Comparison of ENCODE assay signal across 8 cellular contexts in genomic region chr20:34579936-34580587, GRCh38. TPM values are rescaled to one million over a fixed set of nuclear protein-coding genes. Genes with fewer than 3 reads are reported as not detected.
DNase-seq lines count a peak whose midpoint lies in the region; ATAC-seq and FAIRE-seq lines count a peak whose summit lies in the region.

No MANE protein-coding gene starts in this region.

- H3K27me3 Mint-ChIP-seq in activated T-cell treated with anti-CD3 and anti-CD28 coated beads, Interleukin-2, amount 50 U/mL, for 4 hours (ENCODE audit: low read depth), result no peaks in the 10 kb centered on the region

- ATAC-seq in activated T-cell treated with anti-CD3 and anti-CD28 coated beads, Interleukin-2, amount 50 U/mL, for 4 hours, result peak; percentile 26 to 44

- no peaks in the 10 kb centered on the region for H3K9me3 Mint-ChIP-seq in activated T-cell treated with anti-CD3 and anti-CD28 coated beads, Interleukin-2, amount 50 U/mL, for 4 hours

- no peak for DNase-seq in activated T-cell treated with anti-CD3 and anti-CD28 coated beads, Interleukin-2, amount 50 U/mL, for 4 hours
- DNase-seq in activated T-cell treated with anti-CD3 and anti-CD28 coated beads, Interleukin-2, amount 50 U/mL, for 1 hour, result no peak
- no peak for DNase-seq in HTR-8/SVneo (ENCODE audit: insufficient read length, low spot score)
- DNase-seq in caudate nucleus (lab: John Stamatoyannopoulos, UW), result no peak
- peak in 1 of 49 donors; percentile 25 for DNase-seq in substantia nigra (lab: John Stamatoyannopoulos, UW)
- DNase-seq in putamen (ENCODE audit: low spot score), result no peak
- no peak for DNase-seq in NK-92 (lab: John Stamatoyannopoulos, UW; ENCODE audit: unreplicated experiment)
- DNase-seq in activated CD4-positive, alpha-beta T cell treated with anti-CD3 and anti-CD28 coated beads for 1 hour, result no peak

- H3K4me3 Mint-ChIP-seq in activated T-cell treated with anti-CD3 and anti-CD28 coated beads, Interleukin-2, amount 50 U/mL, for 4 hours, result no peak overlapping the region

- peaks cover 26% of the 10 kb centered on the region for H3K4me1 Mint-ChIP-seq in activated T-cell treated with anti-CD3 and anti-CD28 coated beads, Interleukin-2, amount 50 U/mL, for 4 hours (ENCODE audit: low read depth)

- peak; percentile 81 for FAIRE-seq in HTR-8/SVneo (lab: Jason Lieb, UNC)

- H3K27ac ChIP-seq in caudate nucleus (ENCODE audit: low read depth, low read length) (peak overlapping the region; percentile 21), substantia nigra (ENCODE audit: low read depth, low read length, poor library complexity, severe bottlenecking) (peak overlapping the region; percentile 88)

- H3K36me3 Mint-ChIP-seq in activated T-cell treated with anti-CD3 and anti-CD28 coated beads, Interleukin-2, amount 50 U/mL, for 4 hours (ENCODE audit: insufficient read depth), result peaks cover 18% of the 10 kb centered on the region

RNA-seq across cellular contexts. Expression of gene MAP1LC3A, which starts 21.5 kb away (rescaled TPM):
- total RNA-seq in activated T-cell treated with anti-CD3 and anti-CD28 coated beads, Interleukin-2, amount 50 U/mL, for 4 hours, result 1 to 10 TPM in 2 of 3 donors, under 1 TPM in 1; 0.55 to 1.3 (median 1.2) TPM
